Comparison of ENCODE assay signal across 1 cellular context in the genomic region with DNA sequence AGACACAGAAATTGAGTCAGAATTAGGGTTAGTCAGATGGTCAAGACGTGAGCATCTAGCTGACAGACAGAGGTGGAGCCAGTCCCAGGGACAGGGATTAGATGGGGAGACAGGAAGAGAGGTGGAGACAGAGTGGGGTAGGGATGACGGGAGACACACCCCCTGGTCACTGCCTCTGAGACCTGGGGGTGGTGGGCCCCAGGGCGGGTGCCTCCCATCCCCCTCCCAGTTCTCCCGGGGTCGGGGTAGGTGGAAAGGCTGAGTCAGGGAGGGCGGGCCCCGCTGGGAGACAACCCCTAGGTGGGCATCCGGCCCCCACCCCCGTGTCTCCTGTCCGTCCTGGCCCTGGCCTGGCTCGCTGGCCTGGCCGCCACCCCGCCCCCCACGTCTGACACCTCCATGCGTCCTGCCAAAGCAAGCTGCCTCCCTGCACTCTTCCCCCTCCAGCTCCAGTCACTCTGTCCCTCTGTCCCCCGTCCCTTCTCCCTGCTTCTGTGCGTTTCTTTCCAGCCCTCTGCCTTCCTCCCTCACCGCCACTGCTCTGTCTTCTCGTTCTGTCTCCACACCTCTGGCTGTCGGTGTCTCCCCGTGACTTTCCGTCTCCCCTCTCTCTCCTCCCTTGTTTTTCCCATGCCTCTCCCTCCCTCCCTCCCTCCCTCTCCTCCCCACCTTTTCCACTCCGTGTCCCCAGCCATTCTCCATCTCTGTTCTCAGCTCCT.
A peak's percentile ranks its signal among the peaks of the same experiment; 100 is the strongest.
TF ChIP-seq lines count a peak whose summit lies in the region.

No MANE protein-coding gene starts in this region.

TF ChIP-seq in HepG2, 621 proteins besides CTCF, POLR2A, EP300 and RAD21 (continued from another document):
- TF ChIP-seq, protein P1, sequence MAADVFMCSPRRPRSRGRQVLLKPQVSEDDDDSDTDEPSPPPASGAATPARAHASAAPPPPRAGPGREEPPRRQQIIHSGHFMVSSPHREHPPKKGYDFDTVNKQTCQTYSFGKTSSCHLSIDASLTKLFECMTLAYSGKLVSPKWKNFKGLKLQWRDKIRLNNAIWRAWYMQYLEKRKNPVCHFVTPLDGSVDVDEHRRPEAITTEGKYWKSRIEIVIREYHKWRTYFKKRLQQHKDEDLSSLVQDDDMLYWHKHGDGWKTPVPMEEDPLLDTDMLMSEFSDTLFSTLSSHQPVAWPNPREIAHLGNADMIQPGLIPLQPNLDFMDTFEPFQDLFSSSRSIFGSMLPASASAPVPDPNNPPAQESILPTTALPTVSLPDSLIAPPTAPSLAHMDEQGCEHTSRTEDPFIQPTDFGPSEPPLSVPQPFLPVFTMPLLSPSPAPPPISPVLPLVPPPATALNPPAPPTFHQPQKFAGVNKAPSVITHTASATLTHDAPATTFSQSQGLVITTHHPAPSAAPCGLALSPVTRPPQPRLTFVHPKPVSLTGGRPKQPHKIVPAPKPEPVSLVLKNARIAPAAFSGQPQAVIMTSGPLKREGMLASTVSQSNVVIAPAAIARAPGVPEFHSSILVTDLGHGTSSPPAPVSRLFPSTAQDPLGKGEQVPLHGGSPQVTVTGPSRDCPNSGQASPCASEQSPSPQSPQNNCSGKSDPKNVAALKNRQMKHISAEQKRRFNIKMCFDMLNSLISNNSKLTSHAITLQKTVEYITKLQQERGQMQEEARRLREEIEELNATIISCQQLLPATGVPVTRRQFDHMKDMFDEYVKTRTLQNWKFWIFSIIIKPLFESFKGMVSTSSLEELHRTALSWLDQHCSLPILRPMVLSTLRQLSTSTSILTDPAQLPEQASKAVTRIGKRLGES (CRISPR knock-in tag; IDR thresholded peaks at IDR 0.05; ENCODE audit: borderline replicate concordance), result no peak
- TF ChIP-seq MEF2D (CRISPR knock-in tag; IDR thresholded peaks at IDR 0.05) (peak; percentile 66; the same call in 1 of the 2 replicates), HNF4G (IDR thresholded peaks at IDR 0.05; ENCODE audit: borderline replicate concordance, low read depth, low read length) (no peak), HNF4G (CRISPR knock-in tag; IDR thresholded peaks at IDR 0.05; ENCODE audit: borderline replicate concordance, low read depth) (peak; percentile 74; the same call in 1 of the 2 replicates), NFATC3 (CRISPR knock-in tag; IDR thresholded peaks at IDR 0.05) (0 out of 2 replicates have a peak, but pooled peaks have one; percentile 28), PHF8 (CRISPR knock-in tag; IDR thresholded peaks at IDR 0.05) (no peak), MED13 (CRISPR knock-in tag; IDR thresholded peaks at IDR 0.05) (no peak), SP4 (CRISPR knock-in tag; IDR thresholded peaks at IDR 0.05) (peak; percentile 32; the same call in 1 of the 2 replicates), SMAD3 (CRISPR knock-in tag; IDR thresholded peaks at IDR 0.05) (0 out of 2 replicates have a peak, but pooled peaks have one; percentile 26), GABPB1 (CRISPR knock-in tag; IDR thresholded peaks at IDR 0.05) (peak; percentile 82), TEAD3 (CRISPR knock-in tag; optimal IDR thresholded peaks at IDR 0.05; ENCODE audit: borderline replicate concordance) (peak; percentile 31), ZNF350 (CRISPR knock-in tag; IDR thresholded peaks at IDR 0.05; ENCODE audit: borderline replicate concordance, low read depth) (peak; percentile 53; the same call in 1 of the 2 replicates), ATF7-NPFF (CRISPR knock-in tag; IDR thresholded peaks at IDR 0.05; ENCODE audit: low read depth) (0 out of 2 replicates have a peak, but pooled peaks have one; percentile 49), DPF2 (CRISPR knock-in tag; IDR thresholded peaks at IDR 0.05; ENCODE audit: borderline replicate concordance, low read depth) (0 out of 2 replicates have a peak, but pooled peaks have one; percentile 1), GTF2F1 (IDR thresholded peaks at IDR 0.05; ENCODE audit: low read length) (no peak), REXO4 (CRISPR knock-in tag; IDR thresholded peaks at IDR 0.05; ENCODE audit: borderline replicate concordance) (no peak), ZNF703 (CRISPR knock-in tag; IDR thresholded peaks at IDR 0.05; ENCODE audit: borderline replicate concordance) (no peak), TRIM24 (CRISPR knock-in tag; IDR thresholded peaks at IDR 0.05) (no peak), ZNF749 (CRISPR knock-in tag; IDR thresholded peaks at IDR 0.05; ENCODE audit: borderline replicate concordance) (no peak), MYC (CRISPR knock-in tag; IDR thresholded peaks at IDR 0.05; ENCODE audit: borderline replicate concordance) (0 out of 2 replicates have a peak, but pooled peaks have one; percentile 44), ELF3 (CRISPR knock-in tag; IDR thresholded peaks at IDR 0.05) (peak; percentile 34; the same call in 1 of the 2 replicates), LCORL (IDR thresholded peaks at IDR 0.05) (no peak), LCORL (CRISPR knock-in tag; IDR thresholded peaks at IDR 0.05) (peak; percentile 79), NONO (IDR thresholded peaks at IDR 0.05) (0 out of 2 replicates have a peak, but pooled peaks have one; percentile 51), NONO (CRISPR knock-in tag; conservative IDR thresholded peaks at IDR 0.05) (peak; percentile 49), ZNF772 (CRISPR knock-in tag; IDR thresholded peaks at IDR 0.05) (0 out of 2 replicates have a peak, but pooled peaks have one; percentile 21), SOX5 (CRISPR knock-in tag; IDR thresholded peaks at IDR 0.05; ENCODE audit: borderline replicate concordance) (peak; percentile 54; the same call in 1 of the 2 replicates), SRSF1 (optimal IDR thresholded peaks at IDR 0.05; ENCODE audit: low read depth, low read length) (peak; percentile 43), TBX2 (CRISPR knock-in tag; IDR thresholded peaks at IDR 0.05; ENCODE audit: borderline replicate concordance) (peak; percentile 59; the same call in 1 of the 2 replicates), ZSCAN12 (CRISPR knock-in tag; IDR thresholded peaks at IDR 0.05) (no peak), RXRB (CRISPR knock-in tag; IDR thresholded peaks at IDR 0.05; ENCODE audit: borderline replicate concordance) (peak; percentile 77; the same call in 1 of the 2 replicates), TGIF2 (CRISPR knock-in tag; IDR thresholded peaks at IDR 0.05) (0 out of 2 replicates have a peak, but pooled peaks have one; percentile 58), ZNF207 (IDR thresholded peaks at IDR 0.05; ENCODE audit: borderline replicate concordance) (no peak), ZNF83 (CRISPR knock-in tag; IDR thresholded peaks at IDR 0.05; ENCODE audit: borderline replicate concordance) (no peak)
- TF ChIP-seq, protein P2, sequence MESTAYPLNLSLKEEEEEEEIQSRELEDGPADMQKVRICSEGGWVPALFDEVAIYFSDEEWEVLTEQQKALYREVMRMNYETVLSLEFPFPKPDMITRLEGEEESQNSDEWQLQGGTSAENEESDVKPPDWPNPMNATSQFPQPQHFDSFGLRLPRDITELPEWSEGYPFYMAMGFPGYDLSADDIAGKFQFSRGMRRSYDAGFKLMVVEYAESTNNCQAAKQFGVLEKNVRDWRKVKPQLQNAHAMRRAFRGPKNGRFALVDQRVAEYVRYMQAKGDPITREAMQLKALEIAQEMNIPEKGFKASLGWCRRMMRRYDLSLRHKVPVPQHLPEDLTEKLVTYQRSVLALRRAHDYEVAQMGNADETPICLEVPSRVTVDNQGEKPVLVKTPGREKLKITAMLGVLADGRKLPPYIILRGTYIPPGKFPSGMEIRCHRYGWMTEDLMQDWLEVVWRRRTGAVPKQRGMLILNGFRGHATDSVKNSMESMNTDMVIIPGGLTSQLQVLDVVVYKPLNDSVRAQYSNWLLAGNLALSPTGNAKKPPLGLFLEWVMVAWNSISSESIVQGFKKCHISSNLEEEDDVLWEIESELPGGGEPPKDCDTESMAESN (CRISPR knock-in tag; conservative IDR thresholded peaks at IDR 0.05), result 0 out of 2 replicates have a peak, but pooled peaks have one; percentile 37
- TF ChIP-seq, protein P3, sequence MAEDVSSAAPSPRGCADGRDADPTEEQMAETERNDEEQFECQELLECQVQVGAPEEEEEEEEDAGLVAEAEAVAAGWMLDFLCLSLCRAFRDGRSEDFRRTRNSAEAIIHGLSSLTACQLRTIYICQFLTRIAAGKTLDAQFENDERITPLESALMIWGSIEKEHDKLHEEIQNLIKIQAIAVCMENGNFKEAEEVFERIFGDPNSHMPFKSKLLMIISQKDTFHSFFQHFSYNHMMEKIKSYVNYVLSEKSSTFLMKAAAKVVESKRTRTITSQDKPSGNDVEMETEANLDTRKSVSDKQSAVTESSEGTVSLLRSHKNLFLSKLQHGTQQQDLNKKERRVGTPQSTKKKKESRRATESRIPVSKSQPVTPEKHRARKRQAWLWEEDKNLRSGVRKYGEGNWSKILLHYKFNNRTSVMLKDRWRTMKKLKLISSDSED (CRISPR knock-in tag; IDR thresholded peaks at IDR 0.05), result no peak
- TF ChIP-seq, protein P4, sequence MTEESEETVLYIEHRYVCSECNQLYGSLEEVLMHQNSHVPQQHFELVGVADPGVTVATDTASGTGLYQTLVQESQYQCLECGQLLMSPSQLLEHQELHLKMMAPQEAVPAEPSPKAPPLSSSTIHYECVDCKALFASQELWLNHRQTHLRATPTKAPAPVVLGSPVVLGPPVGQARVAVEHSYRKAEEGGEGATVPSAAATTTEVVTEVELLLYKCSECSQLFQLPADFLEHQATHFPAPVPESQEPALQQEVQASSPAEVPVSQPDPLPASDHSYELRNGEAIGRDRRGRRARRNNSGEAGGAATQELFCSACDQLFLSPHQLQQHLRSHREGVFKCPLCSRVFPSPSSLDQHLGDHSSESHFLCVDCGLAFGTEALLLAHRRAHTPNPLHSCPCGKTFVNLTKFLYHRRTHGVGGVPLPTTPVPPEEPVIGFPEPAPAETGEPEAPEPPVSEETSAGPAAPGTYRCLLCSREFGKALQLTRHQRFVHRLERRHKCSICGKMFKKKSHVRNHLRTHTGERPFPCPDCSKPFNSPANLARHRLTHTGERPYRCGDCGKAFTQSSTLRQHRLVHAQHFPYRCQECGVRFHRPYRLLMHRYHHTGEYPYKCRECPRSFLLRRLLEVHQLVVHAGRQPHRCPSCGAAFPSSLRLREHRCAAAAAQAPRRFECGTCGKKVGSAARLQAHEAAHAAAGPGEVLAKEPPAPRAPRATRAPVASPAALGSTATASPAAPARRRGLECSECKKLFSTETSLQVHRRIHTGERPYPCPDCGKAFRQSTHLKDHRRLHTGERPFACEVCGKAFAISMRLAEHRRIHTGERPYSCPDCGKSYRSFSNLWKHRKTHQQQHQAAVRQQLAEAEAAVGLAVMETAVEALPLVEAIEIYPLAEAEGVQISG (CRISPR knock-in tag; IDR thresholded peaks at IDR 0.05), result peak; percentile 21; the same call in 1 of the 2 replicates
- TF ChIP-seq, protein P5, sequence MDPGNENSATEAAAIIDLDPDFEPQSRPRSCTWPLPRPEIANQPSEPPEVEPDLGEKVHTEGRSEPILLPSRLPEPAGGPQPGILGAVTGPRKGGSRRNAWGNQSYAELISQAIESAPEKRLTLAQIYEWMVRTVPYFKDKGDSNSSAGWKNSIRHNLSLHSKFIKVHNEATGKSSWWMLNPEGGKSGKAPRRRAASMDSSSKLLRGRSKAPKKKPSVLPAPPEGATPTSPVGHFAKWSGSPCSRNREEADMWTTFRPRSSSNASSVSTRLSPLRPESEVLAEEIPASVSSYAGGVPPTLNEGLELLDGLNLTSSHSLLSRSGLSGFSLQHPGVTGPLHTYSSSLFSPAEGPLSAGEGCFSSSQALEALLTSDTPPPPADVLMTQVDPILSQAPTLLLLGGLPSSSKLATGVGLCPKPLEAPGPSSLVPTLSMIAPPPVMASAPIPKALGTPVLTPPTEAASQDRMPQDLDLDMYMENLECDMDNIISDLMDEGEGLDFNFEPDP (CRISPR knock-in tag; conservative IDR thresholded peaks at IDR 0.05), result no peak
- TF ChIP-seq, protein P6, sequence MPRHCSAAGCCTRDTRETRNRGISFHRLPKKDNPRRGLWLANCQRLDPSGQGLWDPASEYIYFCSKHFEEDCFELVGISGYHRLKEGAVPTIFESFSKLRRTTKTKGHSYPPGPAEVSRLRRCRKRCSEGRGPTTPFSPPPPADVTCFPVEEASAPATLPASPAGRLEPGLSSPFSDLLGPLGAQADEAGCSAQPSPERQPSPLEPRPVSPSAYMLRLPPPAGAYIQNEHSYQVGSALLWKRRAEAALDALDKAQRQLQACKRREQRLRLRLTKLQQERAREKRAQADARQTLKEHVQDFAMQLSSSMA (CRISPR knock-in tag; IDR thresholded peaks at IDR 0.05), result no peak; the same call in 1 of the 2 replicates
- TF ChIP-seq, protein P7, sequence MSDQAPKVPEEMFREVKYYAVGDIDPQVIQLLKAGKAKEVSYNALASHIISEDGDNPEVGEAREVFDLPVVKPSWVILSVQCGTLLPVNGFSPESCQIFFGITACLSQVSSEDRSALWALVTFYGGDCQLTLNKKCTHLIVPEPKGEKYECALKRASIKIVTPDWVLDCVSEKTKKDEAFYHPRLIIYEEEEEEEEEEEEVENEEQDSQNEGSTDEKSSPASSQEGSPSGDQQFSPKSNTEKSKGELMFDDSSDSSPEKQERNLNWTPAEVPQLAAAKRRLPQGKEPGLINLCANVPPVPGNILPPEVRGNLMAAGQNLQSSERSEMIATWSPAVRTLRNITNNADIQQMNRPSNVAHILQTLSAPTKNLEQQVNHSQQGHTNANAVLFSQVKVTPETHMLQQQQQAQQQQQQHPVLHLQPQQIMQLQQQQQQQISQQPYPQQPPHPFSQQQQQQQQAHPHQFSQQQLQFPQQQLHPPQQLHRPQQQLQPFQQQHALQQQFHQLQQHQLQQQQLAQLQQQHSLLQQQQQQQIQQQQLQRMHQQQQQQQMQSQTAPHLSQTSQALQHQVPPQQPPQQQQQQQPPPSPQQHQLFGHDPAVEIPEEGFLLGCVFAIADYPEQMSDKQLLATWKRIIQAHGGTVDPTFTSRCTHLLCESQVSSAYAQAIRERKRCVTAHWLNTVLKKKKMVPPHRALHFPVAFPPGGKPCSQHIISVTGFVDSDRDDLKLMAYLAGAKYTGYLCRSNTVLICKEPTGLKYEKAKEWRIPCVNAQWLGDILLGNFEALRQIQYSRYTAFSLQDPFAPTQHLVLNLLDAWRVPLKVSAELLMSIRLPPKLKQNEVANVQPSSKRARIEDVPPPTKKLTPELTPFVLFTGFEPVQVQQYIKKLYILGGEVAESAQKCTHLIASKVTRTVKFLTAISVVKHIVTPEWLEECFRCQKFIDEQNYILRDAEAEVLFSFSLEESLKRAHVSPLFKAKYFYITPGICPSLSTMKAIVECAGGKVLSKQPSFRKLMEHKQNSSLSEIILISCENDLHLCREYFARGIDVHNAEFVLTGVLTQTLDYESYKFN (CRISPR knock-in tag; conservative IDR thresholded peaks at IDR 0.05), result peak; percentile 69
- TF ChIP-seq, protein P8, sequence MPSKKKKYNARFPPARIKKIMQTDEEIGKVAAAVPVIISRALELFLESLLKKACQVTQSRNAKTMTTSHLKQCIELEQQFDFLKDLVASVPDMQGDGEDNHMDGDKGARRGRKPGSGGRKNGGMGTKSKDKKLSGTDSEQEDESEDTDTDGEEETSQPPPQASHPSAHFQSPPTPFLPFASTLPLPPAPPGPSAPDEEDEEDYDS (CRISPR knock-in tag; IDR thresholded peaks at IDR 0.05), result 0 out of 2 replicates have a peak, but pooled peaks have one; percentile 28
